1 cellular context compared by ENCODE assay signal in genomic region chr11:65415499-65416340, GRCh38.
A peak's percentile ranks its signal among the peaks of the same experiment; 100 is the strongest.
TF ChIP-seq lines count a peak whose summit lies in the region.

No MANE protein-coding gene starts in this region.

TF ChIP-seq in HepG2, 621 proteins besides CTCF, POLR2A, EP300 and RAD21 (continued from another document and continues in another):
- 0 out of 2 replicates have a peak, but pooled peaks have one; percentile 36 for TF ChIP-seq ZNF362 (CRISPR knock-in tag; IDR thresholded peaks at IDR 0.05; ENCODE audit: borderline replicate concordance)
- no peak for TF ChIP-seq FOSL2 (CRISPR knock-in tag; IDR thresholded peaks at IDR 0.05)
- TF ChIP-seq ZNF383 (CRISPR knock-in tag; IDR thresholded peaks at IDR 0.05; ENCODE audit: borderline replicate concordance), result 0 out of 2 replicates have a peak, but pooled peaks have one; percentile 51
- TF ChIP-seq YEATS4 (CRISPR knock-in tag; IDR thresholded peaks at IDR 0.05; ENCODE audit: borderline replicate concordance), result no peak
- peak; percentile 10; the same call in 1 of the 2 replicates for TF ChIP-seq RXRA (CRISPR knock-in tag; IDR thresholded peaks at IDR 0.05)
- TF ChIP-seq ZFY (CRISPR knock-in tag; IDR thresholded peaks at IDR 0.05), result 0 out of 2 replicates have a peak, but pooled peaks have one; percentile 4
- TF ChIP-seq ZNF263 (CRISPR knock-in tag; IDR thresholded peaks at IDR 0.05), result no peak
- TF ChIP-seq ZMYM2 (CRISPR knock-in tag; IDR thresholded peaks at IDR 0.05), result no peak
- TF ChIP-seq FOXJ3 (CRISPR knock-in tag; IDR thresholded peaks at IDR 0.05; ENCODE audit: borderline replicate concordance), result peak; percentile 3; the same call in 1 of the 2 replicates
- no peak for TF ChIP-seq ZNF772 (CRISPR knock-in tag; IDR thresholded peaks at IDR 0.05)
- no peak for TF ChIP-seq FOXA1 (IDR thresholded peaks at IDR 0.05)
- no peak for TF ChIP-seq FOXA1 (CRISPR knock-in tag; IDR thresholded peaks at IDR 0.05)
- TF ChIP-seq IRF2 (CRISPR knock-in tag; IDR thresholded peaks at IDR 0.05), result 0 out of 2 replicates have a peak, but pooled peaks have one; percentile 8
- TF ChIP-seq TMF1 (CRISPR knock-in tag; IDR thresholded peaks at IDR 0.05; ENCODE audit: low read depth), result no peak
- 0 out of 2 replicates have a peak, but pooled peaks have one; percentile 48 for TF ChIP-seq MTA1 (CRISPR knock-in tag; IDR thresholded peaks at IDR 0.05; ENCODE audit: borderline replicate concordance)
- TF ChIP-seq TEAD3 (CRISPR knock-in tag; optimal IDR thresholded peaks at IDR 0.05; ENCODE audit: borderline replicate concordance), result no peak
- TF ChIP-seq SNAPC2 (CRISPR knock-in tag; IDR thresholded peaks at IDR 0.05), result 0 out of 2 replicates have a peak, but pooled peaks have one; percentile 21
- no peak for TF ChIP-seq ZFP36 (IDR thresholded peaks at IDR 0.05; ENCODE audit: borderline replicate concordance, low read depth, low read length, partially characterized antibody)
- TF ChIP-seq TFAP4 (IDR thresholded peaks at IDR 0.05; ENCODE audit: borderline replicate concordance, low read depth), result no peak
- TF ChIP-seq ZSCAN29 (CRISPR knock-in tag; conservative IDR thresholded peaks at IDR 0.05), result 0 out of 2 replicates have a peak, but pooled peaks have one; percentile 18
- peak; percentile 60 for TF ChIP-seq AGO2 (optimal IDR thresholded peaks at IDR 0.05; ENCODE audit: low read depth, low read length)
- TF ChIP-seq HNF4A (CRISPR knock-in tag; IDR thresholded peaks at IDR 0.05), result peak; percentile 62
- TF ChIP-seq ZNF232 (CRISPR knock-in tag; IDR thresholded peaks at IDR 0.05; ENCODE audit: borderline replicate concordance), result peak; percentile 0; the same call in 1 of the 2 replicates
- TF ChIP-seq PITX1 (CRISPR knock-in tag; IDR thresholded peaks at IDR 0.05), result peak; percentile 54; the same call in 1 of the 2 replicates
- 0 out of 2 replicates have a peak, but pooled peaks have one; percentile 35 for TF ChIP-seq ZNF317 (CRISPR knock-in tag; IDR thresholded peaks at IDR 0.05)
- TF ChIP-seq ZMYM3 (CRISPR knock-in tag; IDR thresholded peaks at IDR 0.05), result 0 out of 2 replicates have a peak, but pooled peaks have one; percentile 9
- TF ChIP-seq PAWR (CRISPR knock-in tag; IDR thresholded peaks at IDR 0.05; ENCODE audit: borderline replicate concordance), result 0 out of 2 replicates have a peak, but pooled peaks have one; percentile 64
- 0 out of 2 replicates have a peak, but pooled peaks have one; percentile 13 for TF ChIP-seq REPIN1 (CRISPR knock-in tag; IDR thresholded peaks at IDR 0.05; ENCODE audit: borderline replicate concordance, low read depth)
- TF ChIP-seq ZNF761 (CRISPR knock-in tag; conservative IDR thresholded peaks at IDR 0.05), result no peak
- TF ChIP-seq HIC2 (CRISPR knock-in tag; IDR thresholded peaks at IDR 0.05; ENCODE audit: low read depth), result peak; percentile 14; the same call in 1 of the 2 replicates
- 0 out of 2 replicates have a peak, but pooled peaks have one; percentile 12 for TF ChIP-seq HNF4G (IDR thresholded peaks at IDR 0.05; ENCODE audit: borderline replicate concordance, low read depth, low read length)
- TF ChIP-seq HNF4G (CRISPR knock-in tag; IDR thresholded peaks at IDR 0.05; ENCODE audit: borderline replicate concordance, low read depth), result peak; percentile 43; the same call in 1 of the 2 replicates
- 0 out of 2 replicates have a peak, but pooled peaks have one; percentile 32 for TF ChIP-seq SNAPC5 (CRISPR knock-in tag; IDR thresholded peaks at IDR 0.05; ENCODE audit: borderline replicate concordance)
- 0 out of 2 replicates have a peak, but pooled peaks have one; percentile 18 for TF ChIP-seq ZBTB39 (CRISPR knock-in tag; IDR thresholded peaks at IDR 0.05)
- 0 out of 2 replicates have a peak, but pooled peaks have one; percentile 80 for TF ChIP-seq ZNF44 (CRISPR knock-in tag; IDR thresholded peaks at IDR 0.05)
- TF ChIP-seq ZNF660 (CRISPR knock-in tag; IDR thresholded peaks at IDR 0.05; ENCODE audit: borderline replicate concordance, low read depth), result no peak
- 0 out of 2 replicates have a peak, but pooled peaks have one; percentile 52 for TF ChIP-seq REL (CRISPR knock-in tag; conservative IDR thresholded peaks at IDR 0.05)
- TF ChIP-seq TARDBP (CRISPR knock-in tag; IDR thresholded peaks at IDR 0.05), result peak; percentile 69; the same call in 1 of the 2 replicates
- peak in 1 of 2 experiments; percentile 3; a peak in 1 of 4 replicates for TF ChIP-seq HMGXB4 (CRISPR knock-in tag; IDR thresholded peaks at IDR 0.05; ENCODE audit: borderline replicate concordance in 1 of 2, low read depth in 1 of 2)
- no peak for TF ChIP-seq ZBTB38 (CRISPR knock-in tag; IDR thresholded peaks at IDR 0.05)
- TF ChIP-seq MTERF4 (CRISPR knock-in tag; IDR thresholded peaks at IDR 0.05), result 0 out of 2 replicates have a peak, but pooled peaks have one; percentile 20
- TF ChIP-seq ZNF558 (CRISPR knock-in tag; IDR thresholded peaks at IDR 0.05; ENCODE audit: borderline replicate concordance), result no peak
- 0 out of 2 replicates have a peak, but pooled peaks have one; percentile 3 for TF ChIP-seq KDM5B (CRISPR knock-in tag; IDR thresholded peaks at IDR 0.05; ENCODE audit: borderline replicate concordance)
- TF ChIP-seq HDAC1 (CRISPR knock-in tag; IDR thresholded peaks at IDR 0.05), result 0 out of 2 replicates have a peak, but pooled peaks have one; percentile 2
- TF ChIP-seq TBL1XR1 (IDR thresholded peaks at IDR 0.05; ENCODE audit: borderline replicate concordance, low read length, partially characterized antibody), result no peak
- TF ChIP-seq ZNF629 (CRISPR knock-in tag; conservative IDR thresholded peaks at IDR 0.05), result peak; percentile 87
- 0 out of 2 replicates have a peak, but pooled peaks have one; percentile 26 for TF ChIP-seq SALL1 (CRISPR knock-in tag; IDR thresholded peaks at IDR 0.05)
- no peak for TF ChIP-seq AKNA (CRISPR knock-in tag; IDR thresholded peaks at IDR 0.05; ENCODE audit: borderline replicate concordance)
- no peak for TF ChIP-seq MNT (IDR thresholded peaks at IDR 0.05)
- TF ChIP-seq ZNF678 (CRISPR knock-in tag; IDR thresholded peaks at IDR 0.05), result peak; percentile 72; the same call in 1 of the 2 replicates
